ENCODE assay signal across 10 cellular contexts in genomic region chr15:65532738-65533051, GRCh38. TPM values are rescaled to one million over a fixed set of nuclear protein-coding genes. Genes with fewer than 3 reads are reported as not detected.
A peak's percentile ranks its signal among the peaks of the same experiment; 100 is the strongest.
DNase-seq lines count a peak whose midpoint lies in the region; ATAC-seq, FAIRE-seq and TF ChIP-seq lines count a peak whose summit lies in the region.
"Had no signal": no experiment of that assay in that cellular context is flagged by ENCODE, and none has a peak within 500 bp of the region (broad histone marks: within the 10 kb centered on the region; RNA-seq: fewer than 3 reads in every experiment).

No MANE protein-coding gene starts in this region.

- H3K79me1 ChIP-seq in H9 (ENCODE audit: insufficient read depth, low read depth, low read length, poor library complexity, severe bottlenecking), result peaks cover 6% of the 10 kb centered on the region

- no peak overlapping the region for H2BK5ac ChIP-seq in H9 (ENCODE audit: insufficient read length, low read length)

- H2BK12ac ChIP-seq in H9 (ENCODE audit: insufficient read length, low read depth, low read length), result no peak overlapping the region

- WGBS in H9 (ENCODE audit: extremely low coverage, insufficient read length, low lambda C conversion rate), result no CpG with 5 or more reads among the region's 1 CpG
- WGBS in testis, 2 donors, result 62 to 72% methylated on average over 1 of the region's 1 CpG

- no peaks in the 10 kb centered on the region for H3K9me2 ChIP-seq in PC-9 (ENCODE audit: insufficient read depth)

- H3T11ph ChIP-seq in H9 (ENCODE audit: low read length), result no peak overlapping the region

- H3K9ac ChIP-seq in H9 (ENCODE audit: extremely low read depth, insufficient read length, low read length), result peak overlapping the region; percentile 25

- no peaks in the 10 kb centered on the region for H3K9me3 Mint-ChIP-seq in H9

- no peak overlapping the region for H3K4ac ChIP-seq in H9 (ENCODE audit: low read depth, low read length)

- CTCF ChIA-PET in PC-9 (lab: Charles Lee), result no interaction called here

- FAIRE-seq in HTR-8/SVneo (lab: Jason Lieb, UNC), result no peak

- H3K27me3 ChIP-seq in H9 (ENCODE audit: insufficient read depth, low read length) (no peaks in the 10 kb centered on the region), PC-9 (ENCODE audit: insufficient read depth, low read depth) (no peaks in the 10 kb centered on the region), testis (no peaks in the 10 kb centered on the region)
- H3K27me3 ChIP-seq: body of pancreas had no signal

- DNase-seq in H9 (no peak), PC-9 (peak in 1 of 2 experiments; percentile 42), epithelial cell of prostate (ENCODE audit: low read depth, low spot score) (no peak), renal cortical epithelial cell (ENCODE audit: low read depth) (peak; percentile 59), HTR-8/SVneo (ENCODE audit: insufficient read length, low spot score) (no peak), testis (no peak)
- DNase-seq: NCI-H2227 treated with DMSO at 0.1 percent for 48 hours, right cardiac atrium had no signal

- H3K36me3 Mint-ChIP-seq in H9 (ENCODE audit: insufficient read depth in 1 of 3, low read depth in 3 of 3), result peaks cover 3 to 23% (median 12%) of the 10 kb centered on the region in 3 experiments; a peak in 5 of 7 replicates

- POLR2A ChIA-PET in PC-9 (lab: Charles Lee; ENCODE audit: unreplicated experiment), result no interaction called here

- no peak overlapping the region for H2BK15ac ChIP-seq in H9 (ENCODE audit: low read depth, low read length)

- no peak overlapping the region for H2BK20ac ChIP-seq in H9 (ENCODE audit: low read depth, low read length, poor library complexity, severe bottlenecking)

- H2AFZ ChIP-seq in H9 (ENCODE audit: low read length) (no peak overlapping the region), PC-9 (no peak overlapping the region)

- peaks cover 3% of the 10 kb centered on the region for H3K23me2 ChIP-seq in H9 (ENCODE audit: insufficient read length, low read depth, low read length, poor library complexity, severe bottlenecking)

- no peak overlapping the region for H3K56ac ChIP-seq in H9 (ENCODE audit: insufficient read length, low read depth, low read length)

- H3K27ac Mint-ChIP-seq in H9, result no peak overlapping the region

- no peak overlapping the region for H4K8ac ChIP-seq in H9 (replicated peaks; ENCODE audit: insufficient read length, low read depth, low read length)

- no peak for ATAC-seq in HG02759 (IDR thresholded peaks at IDR 0.05; ENCODE audit: unreplicated experiment)
- ATAC-seq: body of pancreas, right cardiac atrium had no signal

- peak overlapping the region; percentile 34 for H3K4me2 ChIP-seq in H9 (ENCODE audit: insufficient read depth, insufficient read length, low read length)
- peak overlapping the region; percentile 69 for H3K4me2 ChIP-seq in PC-9

- H3K79me2 ChIP-seq in H9 (ENCODE audit: insufficient read depth, low read length), result peaks cover 48% of the 10 kb centered on the region
- H3K79me2 ChIP-seq in PC-9 (ENCODE audit: low read depth), result peaks cover 71% of the 10 kb centered on the region

- H3K9me3 ChIP-seq in H9 (ENCODE audit: control insufficient read depth, low read depth, low read length), result no peaks in the 10 kb centered on the region
- H3K9me3 ChIP-seq in PC-9 (ENCODE audit: insufficient read depth, low read depth), result no peaks in the 10 kb centered on the region
- H3K9me3 ChIP-seq in testis, result no peaks in the 10 kb centered on the region
- H3K9me3 ChIP-seq: body of pancreas had no signal

- BruUV-seq in PC-9 (replicated peaks; lab: Mats Ljungman, UMichigan), result no TSS peak

- H3K27ac ChIP-seq in H9 (ENCODE audit: insufficient read length, low read depth, low read length) (no peak overlapping the region), PC-9 (peak overlapping the region; percentile 51), epithelial cell of prostate (peak overlapping the region; percentile 52), testis (no peak overlapping the region)
- H3K27ac ChIP-seq: body of pancreas had no signal

- intact Hi-C loops in PC-9 (cut with micrococcal nuclease; ENCODE audit: unreplicated experiment) (no loop called here), testis (cut with DNase I; ENCODE audit: low total_unique reads) (no loop called here)

- H4K20me1 ChIP-seq in H9 (ENCODE audit: control insufficient read depth, insufficient read depth, insufficient read length), result no peaks in the 10 kb centered on the region
- no peaks in the 10 kb centered on the region; the same call in 1 of the 2 replicates for H4K20me1 ChIP-seq in PC-9 (ENCODE audit: insufficient read depth)

- H4K5ac ChIP-seq in H9 (ENCODE audit: insufficient read length, low read depth, low read length), result no peak overlapping the region

- H3K23ac ChIP-seq in H9 (ENCODE audit: insufficient read length, low read depth, low read length), result no peak overlapping the region

- H3K14ac ChIP-seq in H9 (ENCODE audit: insufficient read depth, low read length), result no peak overlapping the region

- no peaks in the 10 kb centered on the region for H3K36me3 ChIP-seq in PC-9 (ENCODE audit: low read depth)
- no peaks in the 10 kb centered on the region for H3K36me3 ChIP-seq in testis (ENCODE audit: low read depth, missing control alignments)

- TF ChIP-seq CTCF in H9 (conservative IDR thresholded peaks at IDR 0.05) (no peak), PC-9 (conservative IDR thresholded peaks at IDR 0.05) (no peak), testis (IDR thresholded peaks at IDR 0.05) (no peak)

- H3K4me1 ChIP-seq in H9 (ENCODE audit: insufficient read depth, low read length), result no peaks in the 10 kb centered on the region; the same call in 1 of the 2 replicates
- peaks cover 23% of the 10 kb centered on the region for H3K4me1 ChIP-seq in PC-9 (replicated peaks; ENCODE audit: insufficient read depth)
- no peaks in the 10 kb centered on the region for H3K4me1 ChIP-seq in testis

- no peak overlapping the region for H3K18ac ChIP-seq in H9 (ENCODE audit: insufficient read length, low read depth, low read length)

- H3K4me3 Mint-ChIP-seq in H9, result peak overlapping the region; percentile 1 to 58; a peak in 4 of 5 replicates

- H3K4me1 Mint-ChIP-seq in H9, result peaks cover 34 to 44% of the 10 kb centered on the region in 2 experiments

- peaks cover 12% of the 10 kb centered on the region; the same call in 1 of the 2 replicates for H3F3A ChIP-seq in PC-9 (ENCODE audit: insufficient read depth, low read depth)

- H3K4me3 ChIP-seq in PC-9 (peak overlapping the region; percentile 27; the same call in 1 of the 2 replicates), testis (no peak overlapping the region)
- H3K4me3 ChIP-seq: body of pancreas had no signal

- TF ChIP-seq POLR2A in testis (IDR thresholded peaks at IDR 0.05), result no peak

- no peak overlapping the region for H2BK120ac ChIP-seq in H9 (ENCODE audit: low read depth, low read length, poor library complexity, severe bottlenecking)

- no peak overlapping the region for H4K91ac ChIP-seq in H9 (ENCODE audit: insufficient read length, low read depth, low read length)

- H2AK5ac ChIP-seq in H9 (ENCODE audit: insufficient read length, low read length), result no peak overlapping the region

- H3K27me3 Mint-ChIP-seq in H9 (ENCODE audit: low read depth), result no peaks in the 10 kb centered on the region

RNA-seq across cellular contexts. Expression of gene HACD3, which starts 2.4 kb away (rescaled TPM):
- 131 and 133 TPM in 2 replicates for total RNA-seq in H9 (2021)
- 66.5 and 71.6 TPM in 2 replicates for total RNA-seq in PC-9 (2021)
- total RNA-seq in renal cortical epithelial cell, result 212 and 245 TPM in 2 replicates
- total RNA-seq in testis, result 10 to 100 TPM; 37.5 to 38.6 TPM
- polyA plus RNA-seq in testis (ENCODE audit: insufficient read depth, low read depth, low replicate concordance), result 70.6 TPM

RNA-seq across cellular contexts. Expression of gene DPP8, which starts 15.2 kb away (rescaled TPM):
- total RNA-seq in H9 (2021) (24.5 and 26.6 TPM in 2 replicates), PC-9 (2021) (25.1 and 27.5 TPM in 2 replicates), renal cortical epithelial cell (47.1 and 52.7 TPM in 2 replicates), testis (10 to 100 TPM; 51.6 to 68.3 TPM)
- polyA plus RNA-seq in testis (ENCODE audit: insufficient read depth, low read depth, low replicate concordance), result 64.4 TPM

Comparison
In these comparisons a context has a peak if more than half of its experiments do, and no peak if none do; other contexts are left out.
1. H3K27ac ChIP-seq: peak in PC-9 (single experiment) and epithelial cell of prostate (single experiment); none in H9 (single experiment) and testis (0 of 2).